8 cellular contexts compared by ENCODE assay signal in genomic region chr14:30375280-30375892, GRCh38.
A peak's percentile ranks its signal among the peaks of the same experiment; 100 is the strongest.
DNase-seq lines count a peak whose midpoint lies in the region; ATAC-seq and TF ChIP-seq lines count a peak whose summit lies in the region.

No MANE protein-coding gene starts in this region.

- WGBS in right cardiac atrium = 36% methylated on average over 5 of the region's 5 CpGs

- H3K36me3 ChIP-seq in Karpas-422 (ENCODE audit: insufficient read depth, low read length) (no peaks in the 10 kb centered on the region), SJSA1 (no peaks in the 10 kb centered on the region)

- no peak overlapping the region for H3K9ac ChIP-seq in Karpas-422 (ENCODE audit: low read length)

- H3K4me1 ChIP-seq in Karpas-422 (ENCODE audit: low read length) = peaks cover 8% of the 10 kb centered on the region
- H3K4me1 ChIP-seq in SJSA1 (replicated peaks) = no peaks in the 10 kb centered on the region
- no peaks in the 10 kb centered on the region for H3K4me1 ChIP-seq in right cardiac atrium (ENCODE audit: control insufficient read depth, insufficient read depth, low read length)

- DNase-seq in H4 (ENCODE audit: low spot score) (peak; percentile 14), Karpas-422 (peak; percentile 92), SJSA1 (ENCODE audit: low read depth in 1 of 2, low spot score in 2 of 2) (peak; percentile 5 to 53), right cardiac atrium (peak; percentile 43 to 80 (median 58)), GF-D8 (lab: John Stamatoyannopoulos, UW) (no peak)
- DNase-seq in activated naive CD8-positive, alpha-beta T cell treated with anti-CD3 and anti-CD28 coated beads for 36 hours = peak; percentile 54
- peak; percentile 57 for DNase-seq in stimulated activated CD4-positive, alpha-beta T cell treated with anti-CD3 and anti-CD28 coated beads, Interleukin-12 subunit alpha, Interleukin-12 subunit beta, amount 100 ng/mL, for 4 hours

- no peaks in the 10 kb centered on the region for H4K20me1 ChIP-seq in Karpas-422 (ENCODE audit: insufficient read depth, low read depth, low read length)

- H3K27ac ChIP-seq in Karpas-422 (ENCODE audit: low read length) = no peak overlapping the region
- no peak overlapping the region for H3K27ac ChIP-seq in SJSA1
- H3K27ac ChIP-seq in right cardiac atrium (ENCODE audit: low read length) = no peak overlapping the region

- no peaks in the 10 kb centered on the region for H3K36me3 Mint-ChIP-seq in activated naive CD8-positive, alpha-beta T cell treated with anti-CD3 and anti-CD28 coated beads for 36 hours

- intact Hi-C loops in right cardiac atrium (cut with DNase I) = loop anchor here in 1 of 4 donors (5.0 to 10.0 kb wide), 2 partner anchors 67 to 149 kb away; no protein-coding TSS in a partner anchor

- H3K4me2 ChIP-seq in Karpas-422 (ENCODE audit: low read depth, low read length, poor library complexity, severe bottlenecking) = no peak overlapping the region

- no peaks in the 10 kb centered on the region for H3K9me2 ChIP-seq in Karpas-422 (replicated peaks; ENCODE audit: insufficient read depth, low read length)

- peak; percentile 78 for TF ChIP-seq CTCF in GM12875 (IDR thresholded peaks at IDR 0.05; ENCODE audit: borderline replicate concordance, insufficient read depth, low read depth, low read length)

- peak; percentile 63 to 71 for ATAC-seq in right cardiac atrium

- no peaks in the 10 kb centered on the region for H3K9me3 Mint-ChIP-seq in activated naive CD8-positive, alpha-beta T cell treated with anti-CD3 and anti-CD28 coated beads for 36 hours

- no peaks in the 10 kb centered on the region for H3K4me1 Mint-ChIP-seq in activated naive CD8-positive, alpha-beta T cell treated with anti-CD3 and anti-CD28 coated beads for 36 hours

- H3K9me3 ChIP-seq in Karpas-422 (ENCODE audit: low read length) (no peaks in the 10 kb centered on the region), SJSA1 (replicated peaks) (no peaks in the 10 kb centered on the region), right cardiac atrium (ENCODE audit: control insufficient read depth, low read length) (no peaks in the 10 kb centered on the region)

- no peaks in the 10 kb centered on the region for H3K79me2 ChIP-seq in Karpas-422 (ENCODE audit: low read length)

- no peak overlapping the region for H3K4me3 Mint-ChIP-seq in activated naive CD8-positive, alpha-beta T cell treated with anti-CD3 and anti-CD28 coated beads for 36 hours

- H3K27me3 Mint-ChIP-seq in activated naive CD8-positive, alpha-beta T cell treated with anti-CD3 and anti-CD28 coated beads for 36 hours = peaks cover 26% of the 10 kb centered on the region

- no peak overlapping the region for H3K4me3 ChIP-seq in GM12875 (ENCODE audit: low read depth, low read length)
- H3K4me3 ChIP-seq in Karpas-422 (ENCODE audit: low read length) = no peak overlapping the region
- no peak overlapping the region for H3K4me3 ChIP-seq in SJSA1
- H3K4me3 ChIP-seq in right cardiac atrium (ENCODE audit: low read length) = no peak overlapping the region

- H2AFZ ChIP-seq in Karpas-422 (ENCODE audit: low read length) = no peak overlapping the region

- H3K27me3 ChIP-seq in Karpas-422 (ENCODE audit: low read length) (no peaks in the 10 kb centered on the region), SJSA1 (replicated peaks) (no peaks in the 10 kb centered on the region), right cardiac atrium (ENCODE audit: control insufficient read depth, insufficient read depth) (no peaks in the 10 kb centered on the region)

- no peak overlapping the region for H3K27ac Mint-ChIP-seq in activated naive CD8-positive, alpha-beta T cell treated with anti-CD3 and anti-CD28 coated beads for 36 hours
